Comparison of ENCODE assay signal across 8 cellular contexts in the genomic region with DNA sequence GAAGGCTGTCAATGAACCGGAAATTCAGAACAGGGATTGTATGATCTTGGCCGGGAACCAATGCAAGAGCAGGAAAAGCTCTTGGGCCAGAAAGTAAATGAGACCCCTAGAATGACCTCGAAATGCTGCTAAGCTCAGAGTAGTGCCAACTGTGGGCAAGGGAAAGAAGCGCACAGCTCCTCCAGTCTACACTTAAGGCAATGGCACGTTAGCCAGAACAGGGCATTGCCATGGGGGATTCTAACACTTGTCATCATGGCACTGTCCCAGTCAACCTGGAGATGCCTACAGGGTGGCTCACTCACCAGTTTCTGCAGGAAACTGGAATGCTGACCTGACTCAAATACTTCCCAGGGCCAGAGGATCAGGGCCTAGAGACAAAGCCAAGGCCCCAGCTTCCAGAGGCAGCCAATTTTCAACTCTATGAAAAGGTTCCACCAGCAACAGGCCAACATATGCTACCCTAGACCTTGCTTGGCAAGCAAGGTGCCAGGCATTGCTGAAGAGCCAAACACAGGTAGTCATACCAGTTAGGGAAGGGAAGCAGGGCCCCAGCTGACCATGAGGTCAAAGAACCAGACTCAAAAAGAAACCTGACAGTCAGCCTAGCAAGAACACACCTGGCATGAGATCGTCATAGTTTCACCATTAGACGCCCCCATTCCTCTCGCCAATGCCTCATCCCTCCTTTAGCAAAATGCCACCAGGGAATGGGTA. TPM values are rescaled to one million over a fixed set of nuclear protein-coding genes. Genes with fewer than 3 reads are reported as not detected.
DNase-seq lines count a peak whose midpoint lies in the region; ATAC-seq and TF ChIP-seq lines count a peak whose summit lies in the region.

No MANE protein-coding gene starts in this region.

- peak; percentile 59 for ATAC-seq in GM21529 (IDR thresholded peaks at IDR 0.05; ENCODE audit: unreplicated experiment)
- no peak for ATAC-seq in left colon
- ATAC-seq in HG03045 (IDR thresholded peaks at IDR 0.05; ENCODE audit: unreplicated experiment) = no peak

- H3K4me3 ChIP-seq in Peyer's patch (no peak overlapping the region), lower leg skin (ENCODE audit: low read depth, poor library complexity, severe bottlenecking) (no peak overlapping the region)

- peaks cover 30% of the 10 kb centered on the region for H3K36me3 Mint-ChIP-seq in nephron progenitor cell (ENCODE audit: low read depth)

- no peaks in the 10 kb centered on the region for H3K9me3 ChIP-seq in Peyer's patch

- H3K36me3 ChIP-seq in Peyer's patch = peaks cover 0 to 18% (median 0%) of the 10 kb centered on the region in 3 donors

- peaks cover 16% of the 10 kb centered on the region for H3K4me1 Mint-ChIP-seq in nephron progenitor cell

- no peak overlapping the region for H3K4me3 Mint-ChIP-seq in nephron progenitor cell

- H3K27ac ChIP-seq in Peyer's patch = peak overlapping the region; percentile 9 to 67 (median 44)

- intact Hi-C loops in left colon (cut with DNase I, micrococcal nuclease) (no loop called here), lower leg skin (cut with DNase I; ENCODE audit: low total_unique reads) (no loop called here)

- no peaks in the 10 kb centered on the region for H3K27me3 Mint-ChIP-seq in nephron progenitor cell (ENCODE audit: low read depth, poor library complexity)

- H3K9me3 Mint-ChIP-seq in nephron progenitor cell = peaks cover 7% of the 10 kb centered on the region

- peaks cover 0 to 20% (median 9%) of the 10 kb centered on the region in 4 donors for H3K4me1 ChIP-seq in Peyer's patch

- TF ChIP-seq CTCF in Peyer's patch (IDR thresholded peaks at IDR 0.05) (no peak), lower leg skin (IDR thresholded peaks at IDR 0.05) (no peak), nephron progenitor cell (IDR thresholded peaks at IDR 0.05) (no peak)

- DNase-seq in EL = peak; percentile 62
- DNase-seq in Peyer's patch = no peak
- DNase-seq in lung microvascular endothelial cell (ENCODE audit: low read depth in 2 of 2) = peak; percentile 88 to 92
- DNase-seq in left colon = no peak
- no peak for DNase-seq in lower leg skin (ENCODE audit: low spot score in 2 of 2)
- DNase-seq in nephron progenitor cell = no peak

- no peak for TF ChIP-seq POLR2A in Peyer's patch (IDR thresholded peaks at IDR 0.05)
- no peak for TF ChIP-seq POLR2A in lower leg skin (IDR thresholded peaks at IDR 0.05)

- H3K27ac Mint-ChIP-seq in nephron progenitor cell = no peak overlapping the region

- 75% methylated on average over 8 of the region's 8 CpGs for WGBS in lower leg skin, 2 donors

- H3K27me3 ChIP-seq in Peyer's patch = no peaks in the 10 kb centered on the region

RNA-seq across cellular contexts. Expression of a gene that starts 34.9 kb away (rescaled TPM):
- 100 to 1,000 TPM in 3 of 4 donors, 10 to 100 TPM in 1; 75.9 to 181 (median 136) TPM for total RNA-seq in Peyer's patch
- total RNA-seq in lung microvascular endothelial cell = 26.8 and 31.5 TPM in 2 replicates
- 100 to 1,000 TPM; 107 to 129 TPM for total RNA-seq in left colon
- total RNA-seq in lower leg skin = 10 to 100 TPM; 28.0 to 49.2 (median 31.2) TPM

Comparison
In these comparisons a context has a peak if more than half of its experiments do, and no peak if none do; other contexts are left out.
1. DNase-seq: peak in EL (single experiment) and lung microvascular endothelial cell (2 of 2); none in Peyer's patch (0 of 3), left colon (0 of 2), lower leg skin (0 of 2) and nephron progenitor cell (single experiment).